Comparison of ENCODE assay signal across 1 cellular context in genomic region chr10:3747248-3747960, GRCh38.
TF ChIP-seq lines count a peak whose summit lies in the region.

No MANE protein-coding gene starts in this region.

TF ChIP-seq in HEK293T, 16 proteins besides CTCF, POLR2A, EP300 and RAD21 (continued from another document):
- TF ChIP-seq BHLHE40 (IDR thresholded peaks at IDR 0.05; ENCODE audit: borderline replicate concordance) (no peak), FOXA1 (IDR thresholded peaks at IDR 0.05) (no peak), PKNOX1 (IDR thresholded peaks at IDR 0.05) (no peak), FOXK2 (IDR thresholded peaks at IDR 0.05) (no peak), TARDBP (IDR thresholded peaks at IDR 0.05) (no peak), FOXM1 (IDR thresholded peaks at IDR 0.05; ENCODE audit: borderline replicate concordance) (no peak), ELF4 (IDR thresholded peaks at IDR 0.05) (no peak), CTBP1 (IDR thresholded peaks at IDR 0.05; ENCODE audit: borderline replicate concordance) (no peak)
